In the genomic region with DNA sequence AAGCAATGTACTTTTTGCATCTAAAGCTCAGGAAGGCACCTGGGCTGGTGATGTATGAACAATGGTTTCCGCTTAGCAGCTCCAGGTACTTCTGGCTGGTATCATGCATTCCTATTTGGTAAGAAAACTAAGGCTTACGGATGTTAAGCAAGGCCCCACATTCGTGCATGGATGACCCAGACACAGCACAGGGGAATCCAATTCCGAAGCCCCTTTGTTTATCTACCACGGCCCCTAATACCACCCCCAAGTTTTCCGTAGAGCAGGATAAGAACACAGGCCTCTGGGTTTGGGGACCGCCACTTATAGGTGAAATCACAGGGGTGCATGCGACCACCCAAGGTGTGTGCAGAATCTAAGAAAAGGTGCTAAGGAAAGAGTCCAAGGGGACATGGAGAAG, we compare ENCODE assay signal across 13 cellular contexts.
A peak's percentile ranks its signal among the peaks of the same experiment; 100 is the strongest.
DNase-seq lines count a peak whose midpoint lies in the region; TF ChIP-seq lines count a peak whose summit lies in the region.
"Had no signal": no experiment of that assay in that cellular context is flagged by ENCODE, and none has a peak within 500 bp of the region (broad histone marks: within the 10 kb centered on the region; RNA-seq: fewer than 3 reads in every experiment).

No MANE protein-coding gene starts in this region.

- peak; percentile 45 for DNase-seq in activated effector memory CD4-positive, alpha-beta T cell treated with anti-CD3 and anti-CD28 coated beads, Interleukin-2, amount 50 U/mL, for 16 hours
- no peak for DNase-seq in activated effector memory CD4-positive, alpha-beta T cell treated with Interleukin-2 at 50 U/mL for 16 hours
- no peak for DNase-seq in activated CD4-positive, alpha-beta memory T cell treated with anti-CD3 and anti-CD28 coated beads for 36 hours
- DNase-seq in right atrium auricular region (ENCODE audit: low spot score) (no peak), GM23248 (no peak)
- no peak for DNase-seq in stimulated activated CD4-positive, alpha-beta T cell treated with anti-CD3 and anti-CD28 coated beads, Interleukin-2, amount 100 ng/mL, for 24 hours
- DNase-seq: CD8-positive, alpha-beta T cell; NCI-H1048; NCI-H146; PC-3 had no signal

- POLR2A ChIA-PET in activated CD4-positive, alpha-beta memory T cell treated with anti-CD3 and anti-CD28 coated beads for 36 hours (lab: Charles Lee), result interaction anchor here (0.8 to 7.0 kb wide), 10 partner anchors 10 to 195 kb away, joined by 3 to 92 read pairs (median 14); partner anchors contain the start of gene ID2

- H3K9me3 ChIP-seq in right atrium auricular region (no peaks in the 10 kb centered on the region), GM23248 (ENCODE audit: low read depth) (no peaks in the 10 kb centered on the region)

- H3K4me3 ChIP-seq in right atrium auricular region, result no peak overlapping the region
- H3K4me3 ChIP-seq in GM23248, result no peak overlapping the region
- H3K4me3 ChIP-seq: K562 had no signal

- in situ Hi-C loops in GM23248 (cut with MboI), result no loop called here

- 94 to 95% methylated on average over 8 of the region's 8 CpGs for WGBS in GM23248 (ENCODE audit: low coverage in 1 of 2, low lambda C conversion rate in 2 of 2, missing lambda C conversion rate in 2 of 2), 2 experiments

- intact Hi-C loops in activated CD4-positive, alpha-beta memory T cell treated with anti-CD3 and anti-CD28 coated beads for 36 hours (cut with micrococcal nuclease), result loop anchor here (5.0 to 10.0 kb wide), 3 partner anchors 335 to 662 kb away; no protein-coding TSS in a partner anchor

- H3K36me3 ChIP-seq in right atrium auricular region (no peaks in the 10 kb centered on the region), GM23248 (ENCODE audit: low read depth) (no peaks in the 10 kb centered on the region)

- no peak overlapping the region for H3K4me3 Mint-ChIP-seq in activated CD4-positive, alpha-beta memory T cell treated with anti-CD3 and anti-CD28 coated beads for 36 hours

- peaks cover 4% of the 10 kb centered on the region for H3K27me3 ChIP-seq in layer of hippocampus (ENCODE audit: control insufficient read depth, insufficient read depth, low read length)
- H3K27me3 ChIP-seq in right atrium auricular region, result no peaks in the 10 kb centered on the region
- no peaks in the 10 kb centered on the region for H3K27me3 ChIP-seq in GM23248 (replicated peaks; ENCODE audit: insufficient read depth)

- H3K9me2 ChIP-seq in GM23248 (ENCODE audit: insufficient read depth), result no peaks in the 10 kb centered on the region

- peak overlapping the region; percentile 2 for H3K27ac ChIP-seq in layer of hippocampus (ENCODE audit: low read depth, low read length)
- H3K27ac ChIP-seq in temporal lobe (ENCODE audit: low read depth, low read length), result peak overlapping the region; percentile 60
- no peak overlapping the region for H3K27ac ChIP-seq in right atrium auricular region
- no peak overlapping the region for H3K27ac ChIP-seq in GM23248

- no peaks in the 10 kb centered on the region for H3K79me2 ChIP-seq in GM23248 (ENCODE audit: insufficient read depth)

- no peaks in the 10 kb centered on the region for H3K27me3 Mint-ChIP-seq in activated CD4-positive, alpha-beta memory T cell treated with anti-CD3 and anti-CD28 coated beads for 36 hours

- CTCF ChIA-PET in activated CD4-positive, alpha-beta memory T cell treated with anti-CD3 and anti-CD28 coated beads for 36 hours (lab: Charles Lee), result interaction anchor here (0.5 to 4.0 kb wide), 5 partner anchors 8 to 189 kb away, joined by 3 to 27 read pairs (median 3); no protein-coding TSS in a partner anchor

- TF ChIP-seq CTCF in right atrium auricular region (IDR thresholded peaks at IDR 0.05), result no peak

- peaks cover 60% of the 10 kb centered on the region for H3K4me1 Mint-ChIP-seq in activated CD4-positive, alpha-beta memory T cell treated with anti-CD3 and anti-CD28 coated beads for 36 hours (ENCODE audit: low read depth)

- no peak overlapping the region for H2AFZ ChIP-seq in GM23248

- no peaks in the 10 kb centered on the region for H3F3A ChIP-seq in GM23248 (ENCODE audit: insufficient read depth)

- H3K36me3 Mint-ChIP-seq in activated CD4-positive, alpha-beta memory T cell treated with anti-CD3 and anti-CD28 coated beads for 36 hours, result peaks cover 3% of the 10 kb centered on the region
- H3K36me3 Mint-ChIP-seq: CD8-positive, alpha-beta T cell had no signal

- no peak overlapping the region for H3K4me2 ChIP-seq in GM23248 (ENCODE audit: unreplicated experiment)

- H3K4me1 ChIP-seq in right atrium auricular region (peaks cover 0 to 31% of the 10 kb centered on the region in 2 donors), GM23248 (ENCODE audit: insufficient read depth) (no peaks in the 10 kb centered on the region)

- H3K9me3 Mint-ChIP-seq in activated CD4-positive, alpha-beta memory T cell treated with anti-CD3 and anti-CD28 coated beads for 36 hours, result no peaks in the 10 kb centered on the region
- H3K9me3 Mint-ChIP-seq: CD8-positive, alpha-beta T cell had no signal

- H3K9ac ChIP-seq in GM23248, result no peak overlapping the region

- H4K20me1 ChIP-seq in GM23248 (ENCODE audit: insufficient read depth), result no peaks in the 10 kb centered on the region

- peak overlapping the region; percentile 14 for H3K27ac Mint-ChIP-seq in activated CD4-positive, alpha-beta memory T cell treated with anti-CD3 and anti-CD28 coated beads for 36 hours

Comparison
In these comparisons a context has a peak if more than half of its experiments do, and no peak if none do; other contexts are left out.
1. H3K27ac ChIP-seq: peak in layer of hippocampus (single experiment) and temporal lobe (single experiment); none in right atrium auricular region (0 of 2) and GM23248 (single experiment).